19 cellular contexts compared by ENCODE assay signal in the genomic region with DNA sequence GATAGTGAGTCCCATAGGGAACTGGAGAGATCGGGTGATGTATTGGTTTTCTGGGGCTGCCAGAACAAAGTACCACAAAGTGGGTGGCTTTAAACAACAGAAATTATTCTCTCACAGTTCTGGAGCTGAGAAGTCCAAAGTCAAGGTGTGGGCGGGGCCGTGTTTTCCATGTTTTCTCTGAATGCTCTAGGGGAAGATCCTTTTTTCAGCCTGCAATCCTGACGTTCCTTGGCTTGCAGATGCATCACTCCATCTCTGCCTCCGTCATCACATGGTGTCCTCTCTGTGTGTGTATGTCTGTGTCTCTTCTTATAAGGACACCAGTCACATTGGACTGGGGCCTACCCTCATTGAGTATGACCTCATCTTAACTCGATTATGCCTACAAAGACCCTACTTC. TPM values are rescaled to one million over a fixed set of nuclear protein-coding genes. Genes with fewer than 3 reads are reported as not detected.
DNase-seq lines count a peak whose midpoint lies in the region; ATAC-seq, FAIRE-seq and TF ChIP-seq lines count a peak whose summit lies in the region.
"Had no signal": no experiment of that assay in that cellular context is flagged by ENCODE, and none has a peak within 500 bp of the region (broad histone marks: within the 10 kb centered on the region; RNA-seq: fewer than 3 reads in every experiment).

No MANE protein-coding gene starts in this region.

- no peak for TF ChIP-seq CTCF in bronchial epithelial cell (IDR thresholded peaks at IDR 0.05; ENCODE audit: insufficient read depth, low read length, severe bottlenecking)
- TF ChIP-seq CTCF in dorsolateral prefrontal cortex (IDR thresholded peaks at IDR 0.05 in 54 of 56, conservative IDR thresholded peaks at IDR 0.05 in 2 of 56; ENCODE audit: low read depth in 1 of 56, partially characterized antibody in 56 of 56) = no peak
- no peak for TF ChIP-seq CTCF in omental fat pad (IDR thresholded peaks at IDR 0.05)
- TF ChIP-seq CTCF in psoas muscle (IDR thresholded peaks at IDR 0.05) = no peak

- H3K36me3 ChIP-seq in bronchial epithelial cell (ENCODE audit: control insufficient read depth, insufficient read depth, low read length) = no peaks in the 10 kb centered on the region
- H3K36me3 ChIP-seq in small intestine (ENCODE audit: control insufficient read depth in 2 of 2, insufficient read depth in 2 of 2, low read length in 2 of 2) = no peaks in the 10 kb centered on the region
- no peaks in the 10 kb centered on the region for H3K36me3 ChIP-seq in psoas muscle (ENCODE audit: insufficient read depth in 1 of 2, low read depth in 1 of 2)

- intact Hi-C loops in dorsolateral prefrontal cortex (cut with DNase I) = no loop called here
- intact Hi-C loops in psoas muscle (cut with DNase I) = no loop called here

- peak overlapping the region; percentile 66 for H3K27ac ChIP-seq in angular gyrus (ENCODE audit: low read depth, low read length)
- peak overlapping the region in 50 of 59 donors; percentile 10 to 83 (median 69) for H3K27ac ChIP-seq in dorsolateral prefrontal cortex
- H3K27ac ChIP-seq in small intestine (ENCODE audit: low read depth in 1 of 2, low read length in 1 of 2) = no peak overlapping the region
- no peak overlapping the region for H3K27ac ChIP-seq in psoas muscle

- H3K4me3 ChIP-seq in bronchial epithelial cell (ENCODE audit: low read depth, low read length) (no peak overlapping the region), dorsolateral prefrontal cortex (no peak overlapping the region), small intestine (ENCODE audit: low read depth in 1 of 2, low read length in 2 of 2) (no peak overlapping the region), psoas muscle (no peak overlapping the region)
- H3K4me3 ChIP-seq: GM23338 had no signal

- H3K27me3 ChIP-seq in bronchial epithelial cell (ENCODE audit: control insufficient read depth, insufficient read depth, low read length) (no peaks in the 10 kb centered on the region), dorsolateral prefrontal cortex (peaks cover 0 to 78% (median 8%) of the 10 kb centered on the region in 45 donors), small intestine (ENCODE audit: control insufficient read depth in 2 of 2, insufficient read depth in 2 of 2, low read length in 2 of 2) (no peaks in the 10 kb centered on the region), psoas muscle (ENCODE audit: insufficient read depth in 3 of 3, low read length in 2 of 3) (peaks cover 0 to 29% (median 0%) of the 10 kb centered on the region in 3 donors)

- no peaks in the 10 kb centered on the region for H3K4me1 ChIP-seq in small intestine (ENCODE audit: control insufficient read depth in 2 of 2, insufficient read depth in 1 of 2, low read depth in 1 of 2, low read length in 1 of 2)
- H3K4me1 ChIP-seq in psoas muscle = no peaks in the 10 kb centered on the region

- WGBS in small intestine, 3 donors = 43 to 77% (median 57%) methylated on average over 6 of the region's 6 CpGs
- 84 to 88% (median 85%) methylated on average over 6 of the region's 6 CpGs for WGBS in psoas muscle, 3 donors

- DNase-seq in bronchial epithelial cell (ENCODE audit: low read depth) (no peak), dorsolateral prefrontal cortex (peak in 5 of 10 donors; percentile 34 to 57 (median 52)), small intestine (peak; percentile 0), omental fat pad (ENCODE audit: low spot score) (no peak), DMS153 treated with DMSO at 0.1 percent for 48 hours (lab: John Stamatoyannopoulos, UW; ENCODE audit: unreplicated experiment) (no peak), psoas muscle (no peak), NCI-H345 treated with DMSO at 0.1 percent for 48 hours (lab: John Stamatoyannopoulos, UW; ENCODE audit: unreplicated experiment) (no peak)
- DNase-seq: Calu3; CD4-positive, alpha-beta memory T cell; COR-L47; DND-41; H9; HFFc6 had no signal

- H3K9me3 ChIP-seq in small intestine (ENCODE audit: control insufficient read depth, low read depth) (no peaks in the 10 kb centered on the region), psoas muscle (no peaks in the 10 kb centered on the region)

- FAIRE-seq in bronchial epithelial cell (lab: Jason Lieb, UNC) (peak; percentile 86), small intestine (lab: Jason Lieb, UNC) (no peak)
- FAIRE-seq: G401.6, GM12892 had no signal

- ATAC-seq in omental fat pad (ENCODE audit: low FRiP score) (no peak), psoas muscle (no peak)
- ATAC-seq: GM23338, HCT116 had no signal

RNA-seq across cellular contexts. Expression of gene GPM6B, which starts 7.9 kb away (rescaled TPM):
- total RNA-seq in bronchial epithelial cell (under 0.01 and 1.2 TPM in 2 replicates), dorsolateral prefrontal cortex (1,000 to 10,000 TPM in 18 of 120 experiments, 100 to 1,000 TPM in 102; 509 to 1,404 (median 816) TPM), omental fat pad (1 to 10 TPM; 1.4 to 9.1 (median 6.5) TPM), psoas muscle (1 to 10 TPM; 1.6 to 3.9 (median 3.0) TPM)
- polyA plus RNA-seq in small intestine (1 to 10 TPM in 2 of 3 donors, under 1 TPM in 1; 0.54 to 4.2 (median 1.6) TPM), psoas muscle (1 to 10 TPM; 1.1 to 3.0 (median 2.4) TPM)
- total RNA-seq: A172; CD4-positive, alpha-beta memory T cell; HFFc6 had no signal

Comparison
In these comparisons a context has a peak if more than half of its experiments do, and no peak if none do; other contexts are left out.
1. H3K27ac ChIP-seq: peak in angular gyrus (single experiment) and dorsolateral prefrontal cortex (50 of 59); none in small intestine (0 of 2) and psoas muscle (single experiment).
2. RNA of gene GPM6B, which starts 7.9 kb away (total RNA-seq): 509 to 1,404 TPM in dorsolateral prefrontal cortex; 1.4 to 9.1 TPM in omental fat pad, 1.6 to 3.9 TPM in psoas muscle and under 0.01 to 1.2 TPM in bronchial epithelial cell; every median in the first group is over 10 times any median in the second.